In the genomic region with DNA sequence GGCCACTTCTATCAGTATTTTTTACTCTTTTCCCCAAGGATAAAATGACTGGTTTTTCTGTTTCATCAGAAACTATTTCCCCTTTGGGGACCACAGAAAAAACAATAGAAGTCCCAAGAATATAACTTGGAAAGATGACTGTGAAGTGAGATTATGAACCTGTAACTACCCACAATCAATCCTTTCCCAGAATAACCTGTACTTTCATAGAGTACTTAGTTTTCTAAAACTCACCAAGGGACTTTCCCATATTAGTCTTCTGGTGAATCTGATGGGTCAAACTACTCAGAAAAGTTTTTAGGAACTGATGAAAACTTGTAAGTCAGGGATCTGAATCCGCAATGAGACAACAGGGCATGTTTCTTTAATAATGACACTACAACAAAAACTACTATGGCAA, we compare ENCODE assay signal across 1 cellular context.
A peak's percentile ranks its signal among the peaks of the same experiment; 100 is the strongest.
TF ChIP-seq lines count a peak whose summit lies in the region.

No MANE protein-coding gene starts in this region.

TF ChIP-seq in GM12878, 131 proteins besides CTCF, POLR2A, EP300 and RAD21:
- TF ChIP-seq, protein P1, sequence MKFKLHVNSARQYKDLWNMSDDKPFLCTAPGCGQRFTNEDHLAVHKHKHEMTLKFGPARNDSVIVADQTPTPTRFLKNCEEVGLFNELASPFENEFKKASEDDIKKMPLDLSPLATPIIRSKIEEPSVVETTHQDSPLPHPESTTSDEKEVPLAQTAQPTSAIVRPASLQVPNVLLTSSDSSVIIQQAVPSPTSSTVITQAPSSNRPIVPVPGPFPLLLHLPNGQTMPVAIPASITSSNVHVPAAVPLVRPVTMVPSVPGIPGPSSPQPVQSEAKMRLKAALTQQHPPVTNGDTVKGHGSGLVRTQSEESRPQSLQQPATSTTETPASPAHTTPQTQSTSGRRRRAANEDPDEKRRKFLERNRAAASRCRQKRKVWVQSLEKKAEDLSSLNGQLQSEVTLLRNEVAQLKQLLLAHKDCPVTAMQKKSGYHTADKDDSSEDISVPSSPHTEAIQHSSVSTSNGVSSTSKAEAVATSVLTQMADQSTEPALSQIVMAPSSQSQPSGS (IDR thresholded peaks at IDR 0.05; ENCODE audit: low read length): peak; percentile 20; the same call in 1 of the 2 replicates
- TF ChIP-seq SPI1 (IDR thresholded peaks at IDR 0.05; ENCODE audit: borderline replicate concordance, insufficient read depth, low read depth, low read length) (peak; percentile 37; the same call in 1 of the 2 replicates), IKZF2 (IDR thresholded peaks at IDR 0.05) (peak; percentile 37 to 80), NFIC (IDR thresholded peaks at IDR 0.05; ENCODE audit: low read depth, low read length) (0 out of 2 replicates have a peak, but pooled peaks have one; percentile 32), RUNX3 (IDR thresholded peaks at IDR 0.05; ENCODE audit: low read length) (peak; percentile 37; the same call in 1 of the 2 replicates), JUNB (IDR thresholded peaks at IDR 0.05) (0 out of 2 replicates have a peak, but pooled peaks have one; percentile 23), MTA2 (IDR thresholded peaks at IDR 0.05; ENCODE audit: low read depth) (peak; percentile 21; the same call in 1 of the 2 replicates), PML (IDR thresholded peaks at IDR 0.05; ENCODE audit: low read length) (no peak)
- TF ChIP-seq, protein P2, sequence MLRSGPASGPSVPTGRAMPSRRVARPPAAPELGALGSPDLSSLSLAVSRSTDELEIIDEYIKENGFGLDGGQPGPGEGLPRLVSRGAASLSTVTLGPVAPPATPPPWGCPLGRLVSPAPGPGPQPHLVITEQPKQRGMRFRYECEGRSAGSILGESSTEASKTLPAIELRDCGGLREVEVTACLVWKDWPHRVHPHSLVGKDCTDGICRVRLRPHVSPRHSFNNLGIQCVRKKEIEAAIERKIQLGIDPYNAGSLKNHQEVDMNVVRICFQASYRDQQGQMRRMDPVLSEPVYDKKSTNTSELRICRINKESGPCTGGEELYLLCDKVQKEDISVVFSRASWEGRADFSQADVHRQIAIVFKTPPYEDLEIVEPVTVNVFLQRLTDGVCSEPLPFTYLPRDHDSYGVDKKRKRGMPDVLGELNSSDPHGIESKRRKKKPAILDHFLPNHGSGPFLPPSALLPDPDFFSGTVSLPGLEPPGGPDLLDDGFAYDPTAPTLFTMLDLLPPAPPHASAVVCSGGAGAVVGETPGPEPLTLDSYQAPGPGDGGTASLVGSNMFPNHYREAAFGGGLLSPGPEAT (IDR thresholded peaks at IDR 0.05; ENCODE audit: low read depth): peak; percentile 75; the same call in 1 of the 2 replicates
- TF ChIP-seq, protein P3, sequence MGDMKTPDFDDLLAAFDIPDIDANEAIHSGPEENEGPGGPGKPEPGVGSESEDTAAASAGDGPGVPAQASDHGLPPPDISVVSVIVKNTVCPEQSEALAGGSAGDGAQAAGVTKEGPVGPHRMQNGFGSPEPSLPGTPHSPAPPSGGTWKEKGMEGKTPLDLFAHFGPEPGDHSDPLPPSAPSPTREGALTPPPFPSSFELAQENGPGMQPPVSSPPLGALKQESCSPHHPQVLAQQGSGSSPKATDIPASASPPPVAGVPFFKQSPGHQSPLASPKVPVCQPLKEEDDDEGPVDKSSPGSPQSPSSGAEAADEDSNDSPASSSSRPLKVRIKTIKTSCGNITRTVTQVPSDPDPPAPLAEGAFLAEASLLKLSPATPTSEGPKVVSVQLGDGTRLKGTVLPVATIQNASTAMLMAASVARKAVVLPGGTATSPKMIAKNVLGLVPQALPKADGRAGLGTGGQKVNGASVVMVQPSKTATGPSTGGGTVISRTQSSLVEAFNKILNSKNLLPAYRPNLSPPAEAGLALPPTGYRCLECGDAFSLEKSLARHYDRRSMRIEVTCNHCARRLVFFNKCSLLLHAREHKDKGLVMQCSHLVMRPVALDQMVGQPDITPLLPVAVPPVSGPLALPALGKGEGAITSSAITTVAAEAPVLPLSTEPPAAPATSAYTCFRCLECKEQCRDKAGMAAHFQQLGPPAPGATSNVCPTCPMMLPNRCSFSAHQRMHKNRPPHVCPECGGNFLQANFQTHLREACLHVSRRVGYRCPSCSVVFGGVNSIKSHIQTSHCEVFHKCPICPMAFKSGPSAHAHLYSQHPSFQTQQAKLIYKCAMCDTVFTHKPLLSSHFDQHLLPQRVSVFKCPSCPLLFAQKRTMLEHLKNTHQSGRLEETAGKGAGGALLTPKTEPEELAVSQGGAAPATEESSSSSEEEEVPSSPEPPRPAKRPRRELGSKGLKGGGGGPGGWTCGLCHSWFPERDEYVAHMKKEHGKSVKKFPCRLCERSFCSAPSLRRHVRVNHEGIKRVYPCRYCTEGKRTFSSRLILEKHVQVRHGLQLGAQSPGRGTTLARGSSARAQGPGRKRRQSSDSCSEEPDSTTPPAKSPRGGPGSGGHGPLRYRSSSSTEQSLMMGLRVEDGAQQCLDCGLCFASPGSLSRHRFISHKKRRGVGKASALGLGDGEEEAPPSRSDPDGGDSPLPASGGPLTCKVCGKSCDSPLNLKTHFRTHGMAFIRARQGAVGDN (IDR thresholded peaks at IDR 0.05): no peak
